12 cellular contexts compared by ENCODE assay signal in the genomic region with DNA sequence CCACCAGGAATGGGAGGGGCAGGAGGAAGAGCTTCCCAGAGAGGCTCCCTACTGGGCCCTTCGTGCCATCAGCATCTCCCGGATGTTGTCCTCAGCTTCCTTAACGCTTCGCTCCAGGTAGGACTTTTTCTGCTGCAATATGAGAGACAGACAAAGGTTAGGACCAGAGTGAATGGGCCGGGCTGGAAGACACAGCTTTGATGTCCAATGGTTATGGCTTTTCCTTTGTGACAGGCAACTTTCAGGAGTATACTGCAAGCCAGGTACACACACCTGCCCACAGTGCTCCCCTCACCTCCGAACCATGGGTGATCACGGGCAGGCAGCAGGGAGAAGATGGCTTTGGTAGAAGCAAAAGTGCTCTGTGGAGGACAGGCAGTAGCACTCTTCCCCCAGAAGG. TPM values are rescaled to one million over a fixed set of nuclear protein-coding genes. Genes with fewer than 3 reads are reported as not detected.
DNase-seq lines count a peak whose midpoint lies in the region; ATAC-seq and TF ChIP-seq lines count a peak whose summit lies in the region.
"Had no signal": no experiment of that assay in that cellular context is flagged by ENCODE, and none has a peak within 500 bp of the region (broad histone marks: within the 10 kb centered on the region; RNA-seq: fewer than 3 reads in every experiment).

No MANE protein-coding gene starts in this region.

- no peaks in the 10 kb centered on the region for H3K79me1 ChIP-seq in H9 (ENCODE audit: insufficient read depth, low read depth, low read length, poor library complexity, severe bottlenecking)

- no peak overlapping the region for H3K4me3 Mint-ChIP-seq in H9
- H3K4me3 Mint-ChIP-seq in activated T-helper 1 cell treated with anti-CD3 and anti-CD28 coated beads, Interleukin-12 subunit alpha, Interleukin-12 subunit beta, Interleukin-2, Interleukin-4 antibody, amounts not matched to agents 30 ng/mL and 10 ng/mL and 1 ng/mL, durations not matched to agents 14 hours and 24 hours and 36 hours: no peak overlapping the region
- no peak overlapping the region for H3K4me3 Mint-ChIP-seq in activated T-helper 17 cell treated with anti-CD3 and anti-CD28 coated beads, Interleukin-2, amount 50 U/mL, for 72 hours
- no peak overlapping the region for H3K4me3 Mint-ChIP-seq in effector memory CD8-positive, alpha-beta T cell
- H3K4me3 Mint-ChIP-seq: activated T-cell treated with anti-CD3 and anti-CD28 coated beads, Interleukin-2, amount 50 U/mL, for 4 hours had no signal

- H3T11ph ChIP-seq in H9 (ENCODE audit: low read length): no peak overlapping the region

- no peak overlapping the region for H3K14ac ChIP-seq in H9 (ENCODE audit: insufficient read depth, low read length)

- H3K27me3 ChIP-seq in H9 (ENCODE audit: insufficient read depth, low read length): no peaks in the 10 kb centered on the region
- H3K27me3 ChIP-seq in lower lobe of right lung (ENCODE audit: low read depth): no peaks in the 10 kb centered on the region
- no peaks in the 10 kb centered on the region for H3K27me3 ChIP-seq in smooth muscle cell (ENCODE audit: low read depth)

- no peak overlapping the region for H4K91ac ChIP-seq in H9 (ENCODE audit: insufficient read length, low read depth, low read length)

- ATAC-seq in lower lobe of right lung: no peak
- no peak for ATAC-seq in activated T-helper 17 cell treated with anti-CD3 and anti-CD28 coated beads, Interleukin-2, amount 50 U/mL, for 72 hours (replicated peaks)
- ATAC-seq in effector memory CD8-positive, alpha-beta T cell (replicated peaks): no peak
- ATAC-seq: activated T-cell treated with anti-CD3 and anti-CD28 coated beads, Interleukin-2, amount 50 U/mL, for 4 hours had no signal

- intact Hi-C loops in activated T-helper 1 cell treated with anti-CD3 and anti-CD28 coated beads, Interleukin-12 subunit alpha, Interleukin-12 subunit beta, Interleukin-2, Interleukin-4 antibody, amounts not matched to agents 30 ng/mL and 10 ng/mL and 1 ng/mL, durations not matched to agents 14 hours and 24 hours and 36 hours (cut with micrococcal nuclease): no loop called here
- intact Hi-C loops in lower lobe of right lung (cut with DNase I): no loop called here

- no peak overlapping the region for H2BK12ac ChIP-seq in H9 (ENCODE audit: insufficient read length, low read depth, low read length)

- H3K36me3 Mint-ChIP-seq in H9 (ENCODE audit: insufficient read depth in 1 of 3, low read depth in 3 of 3): peaks cover 8 to 25% (median 14%) of the 10 kb centered on the region in 3 experiments
- peaks cover 16% of the 10 kb centered on the region for H3K36me3 Mint-ChIP-seq in activated T-helper 1 cell treated with anti-CD3 and anti-CD28 coated beads, Interleukin-12 subunit alpha, Interleukin-12 subunit beta, Interleukin-2, Interleukin-4 antibody, amounts not matched to agents 30 ng/mL and 10 ng/mL and 1 ng/mL, durations not matched to agents 14 hours and 24 hours and 36 hours (ENCODE audit: low read depth)
- H3K36me3 Mint-ChIP-seq in activated T-helper 17 cell treated with anti-CD3 and anti-CD28 coated beads, Interleukin-2, amount 50 U/mL, for 72 hours (ENCODE audit: low read depth): peaks cover 40% of the 10 kb centered on the region
- H3K36me3 Mint-ChIP-seq in effector memory CD8-positive, alpha-beta T cell (ENCODE audit: insufficient read depth): peaks cover 12% of the 10 kb centered on the region

- H4K8ac ChIP-seq in H9 (replicated peaks; ENCODE audit: insufficient read length, low read depth, low read length): no peak overlapping the region

- H3K9ac ChIP-seq in H9 (ENCODE audit: extremely low read depth, insufficient read length, low read length): no peak overlapping the region
- H3K9ac ChIP-seq in smooth muscle cell (ENCODE audit: low read depth): peak overlapping the region; percentile 69

- H3K27ac Mint-ChIP-seq in H9: peak overlapping the region; percentile 14 to 84 (median 20); a peak in 3 of 7 replicates
- H3K27ac Mint-ChIP-seq in activated T-helper 1 cell treated with anti-CD3 and anti-CD28 coated beads, Interleukin-12 subunit alpha, Interleukin-12 subunit beta, Interleukin-2, Interleukin-4 antibody, amounts not matched to agents 30 ng/mL and 10 ng/mL and 1 ng/mL, durations not matched to agents 14 hours and 24 hours and 36 hours: peak overlapping the region; percentile 8
- H3K27ac Mint-ChIP-seq in activated T-helper 17 cell treated with anti-CD3 and anti-CD28 coated beads, Interleukin-2, amount 50 U/mL, for 72 hours: no peak overlapping the region
- no peak overlapping the region for H3K27ac Mint-ChIP-seq in effector memory CD8-positive, alpha-beta T cell

- no peaks in the 10 kb centered on the region for H3K79me2 ChIP-seq in H9 (ENCODE audit: insufficient read depth, low read length)
- H3K79me2 ChIP-seq in smooth muscle cell (ENCODE audit: low read depth): peaks cover 31% of the 10 kb centered on the region

- no CpG with 5 or more reads among the region's 7 CpGs for WGBS in H9 (ENCODE audit: extremely low coverage, insufficient read length, low lambda C conversion rate)
- 80% methylated on average over 7 of the region's 7 CpGs for WGBS in smooth muscle cell (ENCODE audit: low lambda C conversion rate)

- H3K27me3 Mint-ChIP-seq in H9 (ENCODE audit: low read depth): no peaks in the 10 kb centered on the region
- no peaks in the 10 kb centered on the region for H3K27me3 Mint-ChIP-seq in activated T-helper 1 cell treated with anti-CD3 and anti-CD28 coated beads, Interleukin-12 subunit alpha, Interleukin-12 subunit beta, Interleukin-2, Interleukin-4 antibody, amounts not matched to agents 30 ng/mL and 10 ng/mL and 1 ng/mL, durations not matched to agents 14 hours and 24 hours and 36 hours (ENCODE audit: insufficient read depth)
- no peaks in the 10 kb centered on the region for H3K27me3 Mint-ChIP-seq in activated T-helper 17 cell treated with anti-CD3 and anti-CD28 coated beads, Interleukin-2, amount 50 U/mL, for 72 hours
- no peaks in the 10 kb centered on the region for H3K27me3 Mint-ChIP-seq in effector memory CD8-positive, alpha-beta T cell

- DNase-seq in H9: no peak
- no peak for DNase-seq in activated T-helper 1 cell treated with anti-CD3 and anti-CD28 coated beads, Interleukin-12 subunit alpha, Interleukin-12 subunit beta, Interleukin-2, Interleukin-4 antibody, amounts not matched to agents 30 ng/mL and 10 ng/mL and 1 ng/mL, durations not matched to agents 14 hours and 24 hours and 36 hours (ENCODE audit: low spot score)
- no peak for DNase-seq in lower lobe of right lung
- no peak for DNase-seq in smooth muscle cell (lab: John Stamatoyannopoulos, UW; ENCODE audit: unreplicated experiment)
- no peak for DNase-seq in effector memory CD8-positive, alpha-beta T cell
- no peak for DNase-seq in NCI-H128 (lab: John Stamatoyannopoulos, UW; ENCODE audit: unreplicated experiment)
- DNase-seq in GOT3 (lab: John Stamatoyannopoulos, UW): no peak
- DNase-seq: activated T-cell treated with anti-CD3 and anti-CD28 coated beads, Interleukin-2, amount 50 U/mL, for 4 hours; GF-D8; NCI-H1694 had no signal

- H4K20me1 ChIP-seq in H9 (ENCODE audit: control insufficient read depth, insufficient read depth, insufficient read length) (no peaks in the 10 kb centered on the region), smooth muscle cell (ENCODE audit: low read depth) (peaks cover 6% of the 10 kb centered on the region)

- H3F3A ChIP-seq in smooth muscle cell (ENCODE audit: low read depth): peaks cover 28% of the 10 kb centered on the region

- no peaks in the 10 kb centered on the region for H3K9me3 Mint-ChIP-seq in H9
- H3K9me3 Mint-ChIP-seq in activated T-helper 1 cell treated with anti-CD3 and anti-CD28 coated beads, Interleukin-12 subunit alpha, Interleukin-12 subunit beta, Interleukin-2, Interleukin-4 antibody, amounts not matched to agents 30 ng/mL and 10 ng/mL and 1 ng/mL, durations not matched to agents 14 hours and 24 hours and 36 hours: no peaks in the 10 kb centered on the region
- H3K9me3 Mint-ChIP-seq in activated T-helper 17 cell treated with anti-CD3 and anti-CD28 coated beads, Interleukin-2, amount 50 U/mL, for 72 hours: no peaks in the 10 kb centered on the region
- no peaks in the 10 kb centered on the region for H3K9me3 Mint-ChIP-seq in effector memory CD8-positive, alpha-beta T cell
- H3K9me3 Mint-ChIP-seq: activated T-cell treated with anti-CD3 and anti-CD28 coated beads, Interleukin-2, amount 50 U/mL, for 4 hours had no signal

- H3K4ac ChIP-seq in H9 (ENCODE audit: low read depth, low read length): no peak overlapping the region

- H2AFZ ChIP-seq in H9 (ENCODE audit: low read length) (no peak overlapping the region), smooth muscle cell (ENCODE audit: low read depth) (no peak overlapping the region)

- no peak overlapping the region for H2BK15ac ChIP-seq in H9 (ENCODE audit: low read depth, low read length)

- H3K9me3 ChIP-seq in H9 (ENCODE audit: control insufficient read depth, low read depth, low read length) (no peaks in the 10 kb centered on the region), lower lobe of right lung (no peaks in the 10 kb centered on the region), smooth muscle cell (replicated peaks; ENCODE audit: low read depth) (no peaks in the 10 kb centered on the region)

- H3K4me3 ChIP-seq in lower lobe of right lung (no peak overlapping the region), smooth muscle cell (no peak overlapping the region)
- H3K4me3 ChIP-seq: SK-N-MC had no signal

- H3K4me1 Mint-ChIP-seq in H9: peaks cover 29 to 32% of the 10 kb centered on the region in 2 experiments
- H3K4me1 Mint-ChIP-seq in activated T-helper 1 cell treated with anti-CD3 and anti-CD28 coated beads, Interleukin-12 subunit alpha, Interleukin-12 subunit beta, Interleukin-2, Interleukin-4 antibody, amounts not matched to agents 30 ng/mL and 10 ng/mL and 1 ng/mL, durations not matched to agents 14 hours and 24 hours and 36 hours (ENCODE audit: low read depth): peaks cover 54% of the 10 kb centered on the region
- H3K4me1 Mint-ChIP-seq in activated T-helper 17 cell treated with anti-CD3 and anti-CD28 coated beads, Interleukin-2, amount 50 U/mL, for 72 hours: peaks cover 24% of the 10 kb centered on the region
- H3K4me1 Mint-ChIP-seq in effector memory CD8-positive, alpha-beta T cell (ENCODE audit: low read depth in 2 of 2): peaks cover 4 to 15% of the 10 kb centered on the region in 2 donors

- H2BK5ac ChIP-seq in H9 (ENCODE audit: insufficient read length, low read length): no peak overlapping the region

- no peak overlapping the region for H2BK120ac ChIP-seq in H9 (ENCODE audit: low read depth, low read length, poor library complexity, severe bottlenecking)

- no peak overlapping the region for H2AK5ac ChIP-seq in H9 (ENCODE audit: insufficient read length, low read length)

- H3K4me1 ChIP-seq in H9 (ENCODE audit: insufficient read depth, low read length) (peaks cover 9% of the 10 kb centered on the region), lower lobe of right lung (peaks cover 60% of the 10 kb centered on the region), smooth muscle cell (ENCODE audit: low read depth) (peaks cover 22% of the 10 kb centered on the region)

- no peak overlapping the region for H4K5ac ChIP-seq in H9 (ENCODE audit: insufficient read length, low read depth, low read length)

- H3K4me2 ChIP-seq in H9 (ENCODE audit: insufficient read depth, insufficient read length, low read length) (no peak overlapping the region), smooth muscle cell (peak overlapping the region; percentile 73)

- no peak overlapping the region for H3K23ac ChIP-seq in H9 (ENCODE audit: insufficient read length, low read depth, low read length)

- no peak overlapping the region for H2BK20ac ChIP-seq in H9 (ENCODE audit: low read depth, low read length, poor library complexity, severe bottlenecking)

- no peak overlapping the region for H3K18ac ChIP-seq in H9 (ENCODE audit: insufficient read length, low read depth, low read length)

- peaks cover 49% of the 10 kb centered on the region for H3K36me3 ChIP-seq in lower lobe of right lung
- no peaks in the 10 kb centered on the region for H3K36me3 ChIP-seq in smooth muscle cell (ENCODE audit: low read depth)

- H3K56ac ChIP-seq in H9 (ENCODE audit: insufficient read length, low read depth, low read length): no peak overlapping the region

- H3K27ac ChIP-seq in H9 (ENCODE audit: insufficient read length, low read depth, low read length) (no peak overlapping the region), lower lobe of right lung (peak overlapping the region; percentile 58), smooth muscle cell (ENCODE audit: low read depth) (peak overlapping the region; percentile 94)
- H3K27ac ChIP-seq: SK-N-MC had no signal

- no peak for TF ChIP-seq CTCF in H9 (conservative IDR thresholded peaks at IDR 0.05)
- TF ChIP-seq CTCF in lower lobe of right lung (IDR thresholded peaks at IDR 0.05): no peak
- TF ChIP-seq CTCF in smooth muscle cell (IDR thresholded peaks at IDR 0.05; ENCODE audit: borderline replicate concordance, insufficient read depth, poor library complexity, severe bottlenecking): no peak

- H3K23me2 ChIP-seq in H9 (ENCODE audit: insufficient read length, low read depth, low read length, poor library complexity, severe bottlenecking): no peaks in the 10 kb centered on the region

RNA-seq across cellular contexts. Expression of a gene that starts 57.0 kb away (rescaled TPM):
- total RNA-seq in H9 (2021) (56.2 and 58.3 TPM in 2 replicates), lower lobe of right lung (47.1 TPM), smooth muscle cell (140 and 154 TPM in 2 replicates)
- total RNA-seq in activated T-helper 1 cell treated with anti-CD3 and anti-CD28 coated beads, Interleukin-12 subunit alpha, Interleukin-12 subunit beta, Interleukin-2, Interleukin-4 antibody, amounts not matched to agents 30 ng/mL and 10 ng/mL and 1 ng/mL, durations not matched to agents 14 hours and 24 hours and 36 hours: 59.5 and 60.6 TPM in 2 replicates
- polyA plus RNA-seq in smooth muscle cell: 145 and 159 TPM in 2 replicates
- total RNA-seq in activated T-helper 17 cell treated with anti-CD3 and anti-CD28 coated beads, Interleukin-2, amount 50 U/mL, for 72 hours: 10 to 100 TPM; 40.1 to 64.1 TPM

Comparison
In these comparisons a context has a peak if more than half of its experiments do, and no peak if none do; other contexts are left out.
1. H3K27ac Mint-ChIP-seq: peak in H9 (3 of 3) and activated T-helper 1 cell treated with anti-CD3 and anti-CD28 coated beads, Interleukin-12 subunit alpha, Interleukin-12 subunit beta, Interleukin-2, Interleukin-4 antibody, amounts not matched to agents 30 ng/mL and 10 ng/mL and 1 ng/mL, durations not matched to agents 14 hours and 24 hours and 36 hours (single experiment); none in activated T-helper 17 cell treated with anti-CD3 and anti-CD28 coated beads, Interleukin-2, amount 50 U/mL, for 72 hours (single experiment) and effector memory CD8-positive, alpha-beta T cell (0 of 2).